ENCODE assay signal across 15 cellular contexts in the genomic region with DNA sequence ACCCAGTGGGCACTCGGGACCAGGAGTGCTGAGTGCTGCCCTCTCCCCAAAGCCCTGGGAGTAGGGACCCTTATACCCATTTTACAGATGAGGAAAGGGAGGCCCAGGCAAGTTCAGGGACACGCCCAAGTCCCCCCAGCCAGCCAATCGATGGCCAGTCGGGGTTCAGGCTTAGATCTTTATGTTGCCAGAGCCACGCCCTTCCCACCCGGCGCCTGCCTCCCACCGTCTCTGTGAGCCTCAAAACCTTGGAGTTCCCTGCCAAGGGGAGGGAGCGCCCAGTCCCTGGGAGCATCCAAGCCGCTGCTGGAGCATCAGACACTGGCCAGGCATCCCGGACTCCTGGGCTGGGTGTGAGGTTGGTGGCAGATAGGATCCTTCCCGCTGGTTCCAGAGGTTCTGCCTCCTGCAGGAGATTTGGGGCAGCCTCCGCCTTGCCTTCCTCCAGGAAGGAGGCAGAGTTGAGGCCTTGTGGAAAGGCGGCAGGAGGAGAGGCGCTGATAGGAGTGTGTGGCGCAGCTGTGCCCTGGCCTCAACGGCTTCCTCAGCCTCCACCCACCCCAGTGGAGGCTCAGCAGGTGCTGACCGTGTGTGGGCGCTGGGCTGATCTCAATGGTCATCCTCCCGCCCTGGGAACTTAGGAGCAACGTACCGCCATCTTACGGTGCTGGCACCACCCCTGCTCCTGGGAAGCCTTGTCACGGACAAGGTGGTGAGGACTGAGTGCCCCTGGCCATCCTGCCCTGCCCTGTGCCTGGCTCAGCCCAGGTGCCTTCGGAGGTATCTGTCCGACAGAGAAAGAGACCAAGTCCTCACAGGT. TPM values are rescaled to one million over a fixed set of nuclear protein-coding genes. Genes with fewer than 3 reads are reported as not detected.
DNase-seq lines count a peak whose midpoint lies in the region; ATAC-seq, FAIRE-seq and TF ChIP-seq lines count a peak whose summit lies in the region.
"Had no signal": no experiment of that assay in that cellular context is flagged by ENCODE, and none has a peak within 500 bp of the region (broad histone marks: within the 10 kb centered on the region; RNA-seq: fewer than 3 reads in every experiment).

No MANE protein-coding gene starts in this region.

- 0 out of 2 replicates have a peak overlapping the region, but pooled peaks have one; percentile 3 for H2AK5ac ChIP-seq in H1 (ENCODE audit: low read depth, low read length)

- no peak overlapping the region for H2AFZ ChIP-seq in H1 (ENCODE audit: low read length)

- H3K56ac ChIP-seq in H1 (replicated peaks; ENCODE audit: insufficient read length, low read depth, low read length) = no peak overlapping the region

- peak overlapping the region; percentile 92 for H3K27ac Mint-ChIP-seq in osteocyte (ENCODE audit: unreplicated experiment)
- H3K27ac Mint-ChIP-seq: naive thymus-derived CD4-positive, alpha-beta T cell; T-cell had no signal

- no peaks in the 10 kb centered on the region for H3K9me3 Mint-ChIP-seq in osteocyte (ENCODE audit: unreplicated experiment)
- H3K9me3 Mint-ChIP-seq: naive thymus-derived CD4-positive, alpha-beta T cell; T-cell had no signal

- H3K4me1 ChIP-seq in A673 (ENCODE audit: insufficient read depth, low read length, poor library complexity, severe bottlenecking) = peaks cover 30% of the 10 kb centered on the region
- H3K4me1 ChIP-seq in Panc1 (ENCODE audit: control insufficient read depth, insufficient read depth, low read length) = peaks cover 32% of the 10 kb centered on the region
- H3K4me1 ChIP-seq in H1 (replicated peaks in 1 of 4; ENCODE audit: control insufficient read depth in 3 of 4, insufficient read depth in 4 of 4, low read length in 3 of 4) = peaks cover 0 to 37% (median 30%) of the 10 kb centered on the region in 4 experiments; a peak in 6 of 7 replicates

- no peak overlapping the region for H3K23ac ChIP-seq in H1 (ENCODE audit: insufficient read length)

- peak overlapping the region in 1 of 4 experiments; percentile 34; a peak in 1 of 7 replicates for H3K9ac ChIP-seq in H1 (replicated peaks in 1 of 4; ENCODE audit: extremely low read depth in 1 of 4, low read depth in 3 of 4, low read length in 3 of 4)

- intact Hi-C loops in A673 (cut with micrococcal nuclease; ENCODE audit: unreplicated experiment) = no loop called here
- intact Hi-C loops in Panc1 (cut with micrococcal nuclease; ENCODE audit: unreplicated experiment) = no loop called here

- no peak for TF ChIP-seq RAD21 in H1 (IDR thresholded peaks at IDR 0.05 in 1 of 2, conservative IDR thresholded peaks at IDR 0.05 in 1 of 2; ENCODE audit: low read depth in 2 of 2, low read length in 2 of 2)

- H3K36me3 Mint-ChIP-seq in osteocyte (ENCODE audit: unreplicated experiment) = no peaks in the 10 kb centered on the region
- H3K36me3 Mint-ChIP-seq: naive thymus-derived CD4-positive, alpha-beta T cell; T-cell had no signal

- no peaks in the 10 kb centered on the region for H3K27me3 ChIP-seq in A673 (replicated peaks; ENCODE audit: insufficient read depth, low read depth, low read length, poor library complexity)
- H3K27me3 ChIP-seq in Panc1 (ENCODE audit: control insufficient read depth, insufficient read depth, low read length) = no peaks in the 10 kb centered on the region
- H3K27me3 ChIP-seq in H1 (replicated peaks in 1 of 4; ENCODE audit: control insufficient read depth in 3 of 4, extremely low read depth in 1 of 4, insufficient read depth in 3 of 4, low read length in 3 of 4) = no peaks in the 10 kb centered on the region
- H3K27me3 ChIP-seq: right atrium auricular region had no signal

- WGBS in H1 (ENCODE audit: extremely low coverage in 1 of 2, insufficient coverage in 1 of 2, insufficient read length in 1 of 2, insufficient replicate concordance in 2 of 2, low coverage in 1 of 2, low lambda C conversion rate in 2 of 2, missing lambda C conversion rate in 1 of 2), 2 experiments = 92% methylated on average over 25 of the region's 26 CpGs; no CpG with 5 or more reads in 1 of the 2 experiments

- H3K4me3 ChIP-seq in A673 (ENCODE audit: low read depth, low read length, poor library complexity, severe bottlenecking) (no peak overlapping the region), Panc1 (ENCODE audit: low read depth in 2 of 2, low read length in 2 of 2) (no peak overlapping the region), H1 (ENCODE audit: extremely low read depth in 1 of 4, insufficient read depth in 2 of 4, low read depth in 3 of 4, low read length in 4 of 4) (no peak overlapping the region)
- H3K4me3 ChIP-seq: right atrium auricular region had no signal

- peaks cover 0 to 4% of the 10 kb centered on the region in 2 experiments for H4K20me1 ChIP-seq in H1 (replicated peaks in 1 of 2; ENCODE audit: control insufficient read depth in 1 of 2, insufficient read depth in 2 of 2, low read length in 2 of 2)

- H2BK120ac ChIP-seq in H1 (replicated peaks; ENCODE audit: low read depth, low read length) = no peak overlapping the region

- H3K4me1 Mint-ChIP-seq in osteocyte (ENCODE audit: unreplicated experiment) = peaks cover 71% of the 10 kb centered on the region
- H3K4me1 Mint-ChIP-seq: naive thymus-derived CD4-positive, alpha-beta T cell had no signal

- H4K8ac ChIP-seq in H1 (ENCODE audit: extremely low read depth, insufficient read depth, low read length) = peak overlapping the region; percentile 4; the same call in 1 of the 2 replicates

- TF ChIP-seq POLR2A in H1 (IDR thresholded peaks at IDR 0.05; ENCODE audit: control extremely low read depth in 1 of 2, low read depth in 2 of 2, low read length in 2 of 2) = no peak

- H3K4me3 Mint-ChIP-seq in osteocyte (ENCODE audit: unreplicated experiment) = no peak overlapping the region
- H3K4me3 Mint-ChIP-seq: naive thymus-derived CD4-positive, alpha-beta T cell; T-cell had no signal

- ATAC-seq in Panc1 (no peak), GM21737 (IDR thresholded peaks at IDR 0.05; ENCODE audit: unreplicated experiment) (no peak)
- ATAC-seq: naive thymus-derived CD4-positive, alpha-beta T cell; T-cell had no signal

- peak overlapping the region; percentile 9; the same call in 1 of the 2 replicates for H2BK20ac ChIP-seq in H1 (ENCODE audit: low read length)

- H3K4me2 ChIP-seq in H1 (ENCODE audit: insufficient read depth in 1 of 2, low read depth in 2 of 2, low read length in 2 of 2) = no peak overlapping the region

- no peaks in the 10 kb centered on the region for H3K23me2 ChIP-seq in H1 (ENCODE audit: low read depth, low read length)

- peak overlapping the region; percentile 68 for H2BK12ac ChIP-seq in H1 (ENCODE audit: low read depth, low read length)

- no peak overlapping the region for H4K5ac ChIP-seq in H1 (ENCODE audit: insufficient read length, low read depth, low read length)

- peak overlapping the region; percentile 91 for H3K18ac ChIP-seq in H1 (ENCODE audit: extremely low read depth, low read length)

- H3K27me3 Mint-ChIP-seq in osteocyte (ENCODE audit: unreplicated experiment) = no peaks in the 10 kb centered on the region
- H3K27me3 Mint-ChIP-seq: naive thymus-derived CD4-positive, alpha-beta T cell; T-cell had no signal

- H3K4ac ChIP-seq in H1 (replicated peaks; ENCODE audit: insufficient read length, low read depth, low read length) = no peak overlapping the region

- H2BK15ac ChIP-seq in H1 (ENCODE audit: low read length) = peak overlapping the region; percentile 21; the same call in 1 of the 2 replicates

- H2BK5ac ChIP-seq in H1 (ENCODE audit: low read depth, low read length) = peak overlapping the region; percentile 53

- peak overlapping the region; percentile 53 for H3K27ac ChIP-seq in A673 (ENCODE audit: low read depth, low read length, poor library complexity, severe bottlenecking)
- peak overlapping the region; percentile 71 for H3K27ac ChIP-seq in Panc1 (ENCODE audit: low read length)
- H3K27ac ChIP-seq in H1 (ENCODE audit: low read depth, low read length) = no peak overlapping the region

- H3K9me3 ChIP-seq in A673 (ENCODE audit: low read depth, low read length, poor library complexity, severe bottlenecking) (no peaks in the 10 kb centered on the region), Panc1 (ENCODE audit: control insufficient read depth, insufficient read depth, low read depth, low read length) (no peaks in the 10 kb centered on the region), H1 (ENCODE audit: insufficient read depth in 2 of 2, low read depth in 1 of 2, low read length in 1 of 2) (no peaks in the 10 kb centered on the region)
- H3K9me3 ChIP-seq: right atrium auricular region had no signal

- TF ChIP-seq CTCF in A673 (conservative IDR thresholded peaks at IDR 0.05; ENCODE audit: low read depth, low read length) (no peak), Panc1 (IDR thresholded peaks at IDR 0.05) (no peak), H1 (IDR thresholded peaks at IDR 0.05; ENCODE audit: control extremely low read depth in 1 of 3, insufficient read depth in 1 of 3, low read depth in 1 of 3, low read length in 3 of 3) (no peak), osteocyte (IDR thresholded peaks at IDR 0.05) (no peak)

- in situ Hi-C loops in Panc1 (cut with HindIII; ENCODE audit: low pct_unique_long_range_greater_than_20kb, low sequenced_read_pairs) = no loop called here

- no TSS peak for BruUV-seq in A673 (replicated peaks; lab: Mats Ljungman, UMichigan)
- no TSS peak for BruUV-seq in Panc1 (replicated peaks; lab: Mats Ljungman, UMichigan)

- no peaks in the 10 kb centered on the region for H3K36me3 ChIP-seq in A673 (ENCODE audit: insufficient read depth, low read length, poor library complexity, severe bottlenecking)
- no peaks in the 10 kb centered on the region for H3K36me3 ChIP-seq in Panc1 (ENCODE audit: control insufficient read depth, insufficient read depth, low read length)
- H3K36me3 ChIP-seq in H1 (ENCODE audit: control insufficient read depth in 2 of 4, insufficient read depth in 4 of 4, low read length in 3 of 4) = no peaks in the 10 kb centered on the region
- H3K36me3 ChIP-seq: right atrium auricular region had no signal

- H3K79me1 ChIP-seq in H1 (ENCODE audit: low read depth, low read length) = peaks cover 16% of the 10 kb centered on the region

- TF ChIP-seq EP300 in H1 (IDR thresholded peaks at IDR 0.05; ENCODE audit: borderline replicate concordance in 1 of 2, low read depth in 2 of 2, low read length in 2 of 2) = no peak

- peak overlapping the region; percentile 84 for H4K91ac ChIP-seq in H1 (replicated peaks; ENCODE audit: insufficient read length, low read length)

- no peak overlapping the region for H3K14ac ChIP-seq in H1 (ENCODE audit: insufficient read length)

- peaks cover 0 to 30% of the 10 kb centered on the region in 2 experiments; a peak in 2 of 4 replicates for H3K79me2 ChIP-seq in H1 (ENCODE audit: control insufficient read depth in 1 of 2, insufficient read depth in 2 of 2, low read length in 2 of 2)

- FAIRE-seq in H1 (lab: Jason Lieb, UNC) = no peak

- CTCF ChIA-PET in A673 (lab: Charles Lee) (no interaction called here), Panc1 (lab: Charles Lee) (no interaction called here), H1 (lab: Charles Lee; ENCODE audit: partially characterized antibody) (interaction anchor here (0.6 to 1.9 kb wide), 6 partner anchors 11 to 402 kb away, joined by 3 to 4 read pairs (median 4); no protein-coding TSS in a partner anchor)

- DNase-seq in A673 (ENCODE audit: low spot score) (no peak), Panc1 (ENCODE audit: low read depth, low spot score) (no peak), H1 (ENCODE audit: low read depth in 1 of 2, low spot score in 2 of 2) (no peak), osteocyte (ENCODE audit: extremely low spot score, unreplicated experiment) (no peak), kidney tubule cell (ENCODE audit: low spot score) (no peak), AG08396 (ENCODE audit: low spot score) (no peak)
- no peak for DNase-seq in effector CD4-positive, alpha-beta T cell
- DNase-seq: activated CD4-positive, alpha-beta T cell treated with anti-CD3 and anti-CD28 coated beads for 4 hours; activated T-cell treated with anti-CD3 and anti-CD28 coated beads, Interleukin-2, amount 50 U/mL, for 48 hours; DMS153; left cardiac atrium; naive thymus-derived CD4-positive, alpha-beta T cell; T-cell had no signal

- POLR2A ChIA-PET in A673 (lab: Charles Lee; ENCODE audit: low non-redundant PET) (no interaction called here), Panc1 (lab: Charles Lee) (no interaction called here), H1 (lab: Charles Lee; ENCODE audit: partially characterized antibody) (interaction anchor here (1.2 to 1.3 kb wide), 4 partner anchors 8 to 19 kb away, joined by 3 to 5 read pairs (median 4); no protein-coding TSS in a partner anchor)

RNA-seq across cellular contexts. Expression of gene NCS1, which starts 10.1 kb away (rescaled TPM):
- total RNA-seq in A673 (2021) (58.6 and 58.8 TPM in 2 replicates), Panc1 (2021; ENCODE audit: unreplicated experiment) (31.6 TPM), osteocyte (37.7 and 43.9 TPM in 2 replicates)
- 17.2 TPM for polyA plus RNA-seq in Panc1 (2012; ENCODE audit: insufficient read length)
- 42.4 and 47.6 TPM in 2 replicates for total RNA-seq in H1 (2021; fragmentation: NEBNext Ultra II Directional; extraction: Animal tissue kit (Norgen Biotek cat#: 25700))
- polyA plus RNA-seq in H1 (2011; rRNA removed) = 32.1 and 34.7 TPM in 2 replicates
- 26.7 TPM for polyA plus RNA-seq in H1 (2011; cell fraction: cytosol; rRNA removed)
- polyA plus RNA-seq in H1 (2011; cell fraction: nucleus; rRNA removed) = 26.4 TPM
- polyA plus RNA-seq in H1 (2012, experiment 1 of 2) = 18.9 to 22.5 TPM (median 21.6 TPM) in 4 replicates
- polyA plus RNA-seq in H1 (2012, experiment 2 of 2) = 23.1 TPM
- polyA plus RNA-seq in H1 (2013, experiment 1 of 2) = 20.3 TPM
- polyA plus RNA-seq in H1 (2013, experiment 2 of 2) = 20.5 TPM
- polyA minus RNA-seq in H1 (2011; rRNA and poly(A)+ RNA removed) = 22.8 and 24.3 TPM in 2 replicates
- 20.1 TPM for polyA minus RNA-seq in H1 (2011; cell fraction: cytosol; rRNA and poly(A)+ RNA removed)
- polyA minus RNA-seq in H1 (2011; cell fraction: nucleus; rRNA and poly(A)+ RNA removed) = 9.9 TPM
- polyA plus RNA-seq: naive thymus-derived CD4-positive, alpha-beta T cell had no signal
